Comparison of ENCODE assay signal across 16 cellular contexts in the genomic region with DNA sequence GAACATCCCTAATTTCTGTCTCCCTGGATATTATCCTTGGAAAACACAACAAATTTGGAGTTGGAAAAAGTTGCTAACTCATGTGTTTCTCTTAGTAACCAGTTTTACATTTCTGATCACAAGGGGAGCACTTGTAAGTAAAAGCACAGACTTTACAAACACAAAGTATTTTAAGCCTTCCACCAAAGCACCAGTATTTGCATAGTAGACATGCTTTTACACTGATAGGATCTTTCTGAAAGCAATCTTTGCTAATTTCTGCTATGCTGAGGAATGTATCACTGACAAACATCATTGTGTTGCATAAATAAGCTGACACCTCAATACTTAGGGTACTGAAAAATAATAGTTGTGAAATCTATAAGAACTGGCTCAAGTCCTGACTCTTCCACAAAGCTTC.
"Had no signal": no experiment of that assay in that cellular context is flagged by ENCODE, and none has a peak within 500 bp of the region (broad histone marks: within the 10 kb centered on the region; RNA-seq: fewer than 3 reads in every experiment).

No MANE protein-coding gene starts in this region.

- H3K4me3 ChIP-seq: colonic mucosa, esophagus squamous epithelium, gastroesophageal sphincter, lung, ovary, sigmoid colon, stomach, testis had no signal

- H3K27ac ChIP-seq: colonic mucosa, gastroesophageal sphincter, ovary, stomach, testis, VCaP had no signal

- H3K9me3 ChIP-seq: colonic mucosa, esophagus squamous epithelium, gastroesophageal sphincter, ovary, sigmoid colon, stomach, testis had no signal

- H3K36me3 ChIP-seq: colonic mucosa, gastroesophageal sphincter, ovary, sigmoid colon had no signal

- H3K4me1 ChIP-seq: colonic mucosa, stomach, testis had no signal

- DNase-seq: activated CD4-positive, alpha-beta T cell treated with anti-CD3 and anti-CD28 coated beads, Interleukin-2, amount 50 U/mL, for 48 hours; activated naive CD4-positive, alpha-beta T cell treated with anti-CD3 and anti-CD28 coated beads, Interleukin-2, amount 10 ng/mL, durations not matched to agents 7 days and 5 days; colonic mucosa; effector CD4-positive, alpha-beta T cell; esophagus squamous epithelium; left colon; naive B cell; ovary; sigmoid colon; stimulated activated CD4-positive, alpha-beta T cell treated with anti-CD3 and anti-CD28 coated beads, Interleukin-2, amount 100 ng/mL, for 24 hours; stomach; T-helper 1 cell; testis had no signal

- H3K27me3 ChIP-seq: colonic mucosa, esophagus squamous epithelium, gastroesophageal sphincter, ovary, sigmoid colon, stomach, testis had no signal
